ENCODE assay signal across 8 cellular contexts in the genomic region with DNA sequence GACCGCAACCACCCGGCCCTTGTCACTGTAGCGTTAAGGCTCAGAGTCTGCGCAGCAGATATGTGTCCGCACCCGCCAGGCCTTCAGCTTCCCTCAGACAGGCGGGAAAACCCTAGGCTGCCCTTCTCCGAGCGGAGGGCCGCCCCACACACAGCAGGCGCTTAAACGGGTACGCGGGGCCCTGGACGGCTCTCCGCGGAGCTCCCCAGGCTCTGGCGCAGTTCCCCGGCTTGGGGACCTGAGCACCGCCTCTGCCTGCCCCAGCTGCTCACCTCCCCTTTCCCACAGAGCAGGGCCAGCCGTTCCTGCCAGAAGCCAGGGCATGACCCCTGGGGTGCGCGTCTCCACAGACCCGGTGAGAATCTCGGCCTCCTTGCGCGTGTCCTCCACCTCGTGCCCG. TPM values are rescaled to one million over a fixed set of nuclear protein-coding genes. Genes with fewer than 3 reads are reported as not detected.
DNase-seq lines count a peak whose midpoint lies in the region; ATAC-seq, FAIRE-seq and TF ChIP-seq lines count a peak whose summit lies in the region.

No MANE protein-coding gene starts in this region.

- H3K23ac ChIP-seq in H9 (ENCODE audit: insufficient read length, low read depth, low read length): no peak overlapping the region

- H4K8ac ChIP-seq in H9 (replicated peaks; ENCODE audit: insufficient read length, low read depth, low read length): no peak overlapping the region

- WGBS in H9 (ENCODE audit: extremely low coverage, insufficient read length, low lambda C conversion rate): no CpG with 5 or more reads among the region's 29 CpGs
- WGBS in body of pancreas, 2 donors: 21 to 40% methylated on average over 4 to 29 of the region's 29 CpGs

- no peak overlapping the region for H4K91ac ChIP-seq in H9 (ENCODE audit: insufficient read length, low read depth, low read length)

- peaks cover 59 to 66% of the 10 kb centered on the region in 2 experiments for H3K9me3 Mint-ChIP-seq in H9

- H3K4me1 ChIP-seq in H9 (ENCODE audit: insufficient read depth, low read length) (peaks cover 4% of the 10 kb centered on the region; the same call in 1 of the 2 replicates), body of pancreas (peaks cover 7% of the 10 kb centered on the region), kidney (ENCODE audit: control insufficient read depth in 1 of 2, insufficient read depth in 1 of 2, low read depth in 1 of 2, low read length in 2 of 2) (peaks cover 0 to 12% of the 10 kb centered on the region in 2 donors), skeletal muscle satellite cell (ENCODE audit: control insufficient read depth, insufficient read depth, low read length) (peaks cover 11% of the 10 kb centered on the region)

- ATAC-seq in body of pancreas (peak; percentile 5), GM18861 (IDR thresholded peaks at IDR 0.05; ENCODE audit: unreplicated experiment) (no peak), GM18867 (IDR thresholded peaks at IDR 0.05; ENCODE audit: unreplicated experiment) (no peak)

- H4K20me1 ChIP-seq in H9 (ENCODE audit: control insufficient read depth, insufficient read depth, insufficient read length): no peaks in the 10 kb centered on the region

- intact Hi-C loops in body of pancreas (cut with DNase I): no loop called here
- intact Hi-C loops in kidney (cut with DNase I): no loop called here

- no peak overlapping the region for H2AK5ac ChIP-seq in H9 (ENCODE audit: insufficient read length, low read length)

- H3K4me2 ChIP-seq in H9 (ENCODE audit: insufficient read depth, insufficient read length, low read length): peak overlapping the region; percentile 23
- peak overlapping the region; percentile 81 for H3K4me2 ChIP-seq in skeletal muscle satellite cell (ENCODE audit: low read length)

- H2BK20ac ChIP-seq in H9 (ENCODE audit: low read depth, low read length, poor library complexity, severe bottlenecking): no peak overlapping the region

- H3K27ac ChIP-seq in H9 (ENCODE audit: insufficient read length, low read depth, low read length) (no peak overlapping the region), body of pancreas (peak overlapping the region; percentile 55 to 90 (median 85)), kidney (ENCODE audit: low read depth in 2 of 2, low read length in 2 of 2) (peak overlapping the region; percentile 92)

- no peak overlapping the region for H4K5ac ChIP-seq in H9 (ENCODE audit: insufficient read length, low read depth, low read length)

- no peak overlapping the region; the same call in 1 of the 2 replicates for H3K4ac ChIP-seq in H9 (ENCODE audit: low read depth, low read length)

- H3K36me3 ChIP-seq in body of pancreas (replicated peaks in 1 of 2; ENCODE audit: insufficient read depth in 1 of 2, low read depth in 2 of 2) (peaks cover 0 to 2% of the 10 kb centered on the region in 2 donors), kidney (ENCODE audit: control insufficient read depth in 1 of 2, insufficient read depth in 2 of 2, low read length in 2 of 2) (no peaks in the 10 kb centered on the region), skeletal muscle satellite cell (ENCODE audit: insufficient read depth, low read length) (peaks cover 6% of the 10 kb centered on the region)

- H2AFZ ChIP-seq in H9 (ENCODE audit: low read length): no peak overlapping the region

- peaks cover 15% of the 10 kb centered on the region for H3K27me3 Mint-ChIP-seq in H9 (ENCODE audit: low read depth)

- no peak overlapping the region for H2BK15ac ChIP-seq in H9 (ENCODE audit: low read depth, low read length)

- no peak overlapping the region for H3K56ac ChIP-seq in H9 (ENCODE audit: insufficient read length, low read depth, low read length)

- TF ChIP-seq CTCF in H9 (conservative IDR thresholded peaks at IDR 0.05) (no peak), body of pancreas (IDR thresholded peaks at IDR 0.05) (no peak), kidney (IDR thresholded peaks at IDR 0.05; ENCODE audit: borderline replicate concordance, extremely low read depth, insufficient read depth) (no peak)

- DNase-seq in H9 (no peak), body of pancreas (peak in 1 of 4 donors; percentile 12), kidney (peak; percentile 76), HEK293T (ENCODE audit: extremely low spot score) (no peak), UCSD-AML1 (lab: John Stamatoyannopoulos, UW; ENCODE audit: unreplicated experiment) (no peak)

- no peaks in the 10 kb centered on the region for H3K79me1 ChIP-seq in H9 (ENCODE audit: insufficient read depth, low read depth, low read length, poor library complexity, severe bottlenecking)

- peaks cover 33 to 45% (median 36%) of the 10 kb centered on the region in 3 experiments for H3K36me3 Mint-ChIP-seq in H9 (ENCODE audit: insufficient read depth in 1 of 3, low read depth in 3 of 3)

- H3K18ac ChIP-seq in H9 (ENCODE audit: insufficient read length, low read depth, low read length): peak overlapping the region; percentile 94

- POLR2A ChIA-PET in HEK293T (lab: Yijun Ruan, JAX): no interaction called here

- H2BK5ac ChIP-seq in H9 (ENCODE audit: insufficient read length, low read length): no peak overlapping the region

- no peak for FAIRE-seq in kidney (lab: Jason Lieb, UNC)

- H3K23me2 ChIP-seq in H9 (ENCODE audit: insufficient read length, low read depth, low read length, poor library complexity, severe bottlenecking): peaks cover 3% of the 10 kb centered on the region

- peaks cover 10 to 20% of the 10 kb centered on the region in 2 experiments for H3K4me1 Mint-ChIP-seq in H9

- no peaks in the 10 kb centered on the region for H3K9me3 ChIP-seq in H9 (ENCODE audit: control insufficient read depth, low read depth, low read length)
- H3K9me3 ChIP-seq in body of pancreas: peaks cover 0 to 26% (median 0%) of the 10 kb centered on the region in 3 donors
- peaks cover 0 to 13% of the 10 kb centered on the region in 2 donors for H3K9me3 ChIP-seq in kidney (ENCODE audit: control insufficient read depth in 1 of 2, low read length in 2 of 2)
- H3K9me3 ChIP-seq in skeletal muscle satellite cell (replicated peaks; ENCODE audit: low read length): peaks cover 18% of the 10 kb centered on the region

- H3K4me3 Mint-ChIP-seq in H9: peak overlapping the region; percentile 73 to 74; a peak in 3 of 5 replicates

- no peak overlapping the region for H3K9ac ChIP-seq in H9 (ENCODE audit: extremely low read depth, insufficient read length, low read length)
- peak overlapping the region; percentile 69 to 86 for H3K9ac ChIP-seq in kidney (ENCODE audit: low read length in 2 of 2)
- peak overlapping the region; percentile 77 for H3K9ac ChIP-seq in skeletal muscle satellite cell (ENCODE audit: low read depth, low read length)

- H3K4me3 ChIP-seq in body of pancreas (peak overlapping the region in 1 of 2 donors; percentile 43), kidney (ENCODE audit: low read length in 2 of 2) (peak overlapping the region; percentile 68 to 82), skeletal muscle satellite cell (ENCODE audit: low read length) (peak overlapping the region; percentile 83)

- H3T11ph ChIP-seq in H9 (ENCODE audit: low read length): no peak overlapping the region

- H2BK12ac ChIP-seq in H9 (ENCODE audit: insufficient read length, low read depth, low read length): no peak overlapping the region

- CTCF ChIA-PET in HEK293T (lab: Yijun Ruan, JAX): no interaction called here

- H3K14ac ChIP-seq in H9 (ENCODE audit: insufficient read depth, low read length): peak overlapping the region; percentile 98; the same call in 1 of the 2 replicates

- H2BK120ac ChIP-seq in H9 (ENCODE audit: low read depth, low read length, poor library complexity, severe bottlenecking): no peak overlapping the region

- no peak for TF ChIP-seq POLR2A in body of pancreas (IDR thresholded peaks at IDR 0.05)

- no peak overlapping the region for H3K27ac Mint-ChIP-seq in H9

- H3K27me3 ChIP-seq in H9 (ENCODE audit: insufficient read depth, low read length) (no peaks in the 10 kb centered on the region), body of pancreas (no peaks in the 10 kb centered on the region), skeletal muscle satellite cell (ENCODE audit: control insufficient read depth, insufficient read depth, low read length) (no peaks in the 10 kb centered on the region)

- no peaks in the 10 kb centered on the region for H3K79me2 ChIP-seq in H9 (ENCODE audit: insufficient read depth, low read length)

TF ChIP-seq in HEK293T, 16 proteins besides CTCF, POLR2A, EP300 and RAD21:
- TF ChIP-seq, protein P1, sequence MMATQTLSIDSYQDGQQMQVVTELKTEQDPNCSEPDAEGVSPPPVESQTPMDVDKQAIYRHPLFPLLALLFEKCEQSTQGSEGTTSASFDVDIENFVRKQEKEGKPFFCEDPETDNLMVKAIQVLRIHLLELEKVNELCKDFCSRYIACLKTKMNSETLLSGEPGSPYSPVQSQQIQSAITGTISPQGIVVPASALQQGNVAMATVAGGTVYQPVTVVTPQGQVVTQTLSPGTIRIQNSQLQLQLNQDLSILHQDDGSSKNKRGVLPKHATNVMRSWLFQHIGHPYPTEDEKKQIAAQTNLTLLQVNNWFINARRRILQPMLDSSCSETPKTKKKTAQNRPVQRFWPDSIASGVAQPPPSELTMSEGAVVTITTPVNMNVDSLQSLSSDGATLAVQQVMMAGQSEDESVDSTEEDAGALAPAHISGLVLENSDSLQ (IDR thresholded peaks at IDR 0.05): no peak
- no peak for TF ChIP-seq FOXM1 (IDR thresholded peaks at IDR 0.05; ENCODE audit: borderline replicate concordance)

RNA-seq across cellular contexts. Expression of a gene that starts 0.6 kb away (rescaled TPM):
- total RNA-seq in H9 (2021) (4.7 and 5.4 TPM in 2 replicates), body of pancreas (1 to 10 TPM; 3.9 to 4.9 TPM), kidney (9.7 TPM)
- 5.6 TPM for polyA plus RNA-seq in kidney (ENCODE audit: insufficient read depth, low read depth, low replicate concordance)
- 2.0 and 3.5 TPM in 2 replicates for total RNA-seq in skeletal muscle satellite cell (2012; rRNA removed)

RNA-seq across cellular contexts. Expression of a gene that starts 25.9 kb away (rescaled TPM):
- total RNA-seq in H9 (2021): 0.77 and 1.2 TPM in 2 replicates
- not detected for total RNA-seq in body of pancreas
- 0.98 TPM for total RNA-seq in kidney
- 2.8 TPM for polyA plus RNA-seq in kidney (ENCODE audit: insufficient read depth, low read depth, low replicate concordance)
- total RNA-seq in skeletal muscle satellite cell (2012; rRNA removed): not detected in 2 replicates

RNA-seq across cellular contexts. Expression of a gene that starts 38.4 kb away (rescaled TPM):
- total RNA-seq in H9 (2021) (35.4 and 40.1 TPM in 2 replicates), body of pancreas (10 to 100 TPM; 37.4 to 43.2 TPM), kidney (103 TPM)
- 73.2 TPM for polyA plus RNA-seq in kidney (ENCODE audit: insufficient read depth, low read depth, low replicate concordance)
- 21.6 and 44.6 TPM in 2 replicates for total RNA-seq in skeletal muscle satellite cell (2012; rRNA removed)

RNA-seq across cellular contexts. Expression of a gene that starts 57.1 kb away (rescaled TPM):
- 13.4 and 14.1 TPM in 2 replicates for total RNA-seq in H9 (2021)
- 10 to 100 TPM; 11.7 to 21.4 TPM for total RNA-seq in body of pancreas
- total RNA-seq in kidney: 23.0 TPM
- polyA plus RNA-seq in kidney (ENCODE audit: insufficient read depth, low read depth, low replicate concordance): 7.2 TPM
- total RNA-seq in skeletal muscle satellite cell (2012; rRNA removed): 11.4 and 12.2 TPM in 2 replicates
